Comparison of ENCODE assay signal across 8 cellular contexts in the genomic region with DNA sequence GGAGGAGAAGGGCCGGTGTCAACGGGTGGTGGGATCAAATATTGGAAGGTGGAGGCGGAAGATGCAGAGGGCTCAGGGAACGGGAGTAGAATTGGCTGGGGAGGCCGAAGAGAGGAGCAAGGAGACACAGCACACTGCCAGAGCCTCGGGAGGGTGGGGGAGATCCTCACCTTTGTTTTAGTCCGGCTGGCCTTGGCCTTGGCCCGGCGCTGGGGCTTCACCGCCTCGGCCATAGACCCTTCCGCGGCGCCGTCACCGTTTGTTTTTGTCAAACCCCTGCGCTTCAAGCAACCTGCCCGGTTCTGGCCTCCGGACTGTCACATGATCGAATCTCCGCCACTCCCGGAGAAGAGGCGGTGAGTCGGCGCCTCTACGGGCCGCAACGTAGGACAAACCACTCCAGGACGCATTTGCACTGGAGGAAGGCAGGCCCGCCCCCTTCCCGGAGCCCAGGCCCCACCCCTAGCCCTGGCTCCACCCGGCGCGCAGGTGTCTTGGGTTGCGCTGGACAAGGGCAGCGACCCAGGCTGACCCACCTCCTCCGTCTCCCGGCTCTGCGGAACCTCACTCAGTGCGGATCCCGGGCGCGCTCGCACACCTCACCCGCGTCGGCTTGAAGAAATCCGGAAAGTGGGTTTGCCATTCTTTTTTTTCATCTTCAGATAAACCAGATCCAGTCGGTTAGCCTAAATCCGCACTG. TPM values are rescaled to one million over a fixed set of nuclear protein-coding genes. Genes with fewer than 3 reads are reported as not detected.
A peak's percentile ranks its signal among the peaks of the same experiment; 100 is the strongest.
DNase-seq lines count a peak whose midpoint lies in the region; FAIRE-seq and TF ChIP-seq lines count a peak whose summit lies in the region.

A gene with protein sequence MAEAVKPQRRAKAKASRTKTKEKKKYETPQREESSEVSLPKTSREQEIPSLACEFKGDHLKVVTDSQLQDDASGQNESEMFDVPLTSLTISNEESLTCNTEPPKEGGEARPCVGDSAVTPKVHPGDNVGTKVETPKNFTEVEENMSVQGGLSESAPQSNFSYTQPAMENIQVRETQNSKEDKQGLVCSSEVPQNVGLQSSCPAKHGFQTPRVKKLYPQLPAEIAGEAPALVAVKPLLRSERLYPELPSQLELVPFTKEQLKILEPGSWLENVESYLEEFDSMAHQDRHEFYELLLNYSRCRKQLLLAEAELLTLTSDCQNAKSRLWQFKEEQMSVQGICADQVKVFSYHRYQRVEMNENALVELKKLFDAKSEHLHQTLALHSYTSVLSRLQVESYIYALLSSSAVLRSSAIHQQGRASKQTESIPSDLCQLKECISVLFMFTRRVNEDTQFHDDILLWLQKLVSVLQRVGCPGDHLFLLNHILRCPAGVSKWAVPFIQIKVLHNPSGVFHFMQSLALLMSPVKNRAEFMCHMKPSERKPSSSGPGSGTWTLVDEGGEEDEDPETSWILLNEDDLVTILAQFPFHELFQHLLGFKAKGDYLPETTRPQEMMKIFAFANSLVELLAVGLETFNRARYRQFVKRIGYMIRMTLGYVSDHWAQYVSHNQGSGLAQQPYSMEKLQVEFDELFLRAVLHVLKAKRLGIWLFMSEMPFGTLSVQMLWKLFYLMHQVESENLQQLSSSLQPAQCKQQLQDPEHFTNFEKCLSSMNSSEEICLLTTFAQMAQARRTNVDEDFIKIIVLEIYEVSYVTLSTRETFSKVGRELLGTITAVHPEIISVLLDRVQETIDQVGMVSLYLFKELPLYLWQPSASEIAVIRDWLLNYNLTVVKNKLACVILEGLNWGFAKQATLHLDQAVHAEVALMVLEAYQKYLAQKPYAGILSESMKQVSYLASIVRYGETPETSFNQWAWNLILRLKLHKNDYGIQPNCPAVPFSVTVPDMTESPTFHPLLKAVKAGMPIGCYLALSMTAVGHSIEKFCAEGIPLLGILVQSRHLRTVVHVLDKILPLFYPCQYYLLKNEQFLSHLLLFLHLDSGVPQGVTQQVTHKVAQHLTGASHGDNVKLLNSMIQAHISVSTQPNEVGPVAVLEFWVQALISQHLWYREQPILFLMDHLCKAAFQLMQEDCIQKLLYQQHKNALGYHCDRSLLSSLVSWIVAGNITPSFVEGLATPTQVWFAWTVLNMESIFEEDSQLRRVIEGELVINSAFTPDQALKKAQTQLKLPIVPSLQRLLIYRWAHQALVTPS (N-terminal part only) (minus strand): TSS at position 323 of the 700 bp plus-strand sequence. CDS start 90 bp downstream, at position 233.

- no peaks in the 10 kb centered on the region for H3K9me2 ChIP-seq in MM.1S (replicated peaks; ENCODE audit: insufficient read depth, low read length)

- peaks cover 39% of the 10 kb centered on the region for H3K27me3 Mint-ChIP-seq in nephron progenitor cell (ENCODE audit: low read depth, poor library complexity)
- H3K27me3 Mint-ChIP-seq in stimulated activated naive CD8-positive, alpha-beta T cell treated with anti-CD3 and anti-CD28 coated beads, Interleukin-15, Interleukin-2, amounts not matched to agents 100 ng/mL and 50 ng/mL, for 24 hours: no peaks in the 10 kb centered on the region

- H3K27me3 ChIP-seq in MM.1S (replicated peaks; ENCODE audit: insufficient read depth, low read length): no peaks in the 10 kb centered on the region

- peak; percentile 96 for FAIRE-seq in G401.6 (lab: Jason Lieb, UNC)

- peaks cover 16% of the 10 kb centered on the region for H3K4me1 ChIP-seq in MM.1S (ENCODE audit: low read length)

- no peaks in the 10 kb centered on the region for H3K4me1 Mint-ChIP-seq in nephron progenitor cell
- H3K4me1 Mint-ChIP-seq in stimulated activated naive CD8-positive, alpha-beta T cell treated with anti-CD3 and anti-CD28 coated beads, Interleukin-15, Interleukin-2, amounts not matched to agents 100 ng/mL and 50 ng/mL, for 24 hours (ENCODE audit: low read depth): peaks cover 39% of the 10 kb centered on the region

- H3F3A ChIP-seq in MM.1S (ENCODE audit: insufficient read depth, low read length): peaks cover 3% of the 10 kb centered on the region; the same call in 1 of the 2 replicates

- peak within 1 kb of the TSS; percentile 46; the same call in 1 of the 2 replicates for H3K27ac ChIP-seq in MM.1S (ENCODE audit: low read length)

- DNase-seq in HCEC 1CT: peak; percentile 95
- DNase-seq in MM.1S: peak; percentile 97
- peak; percentile 68 for DNase-seq in SIG-M5 (lab: John Stamatoyannopoulos, UW)
- peak; percentile 97 for DNase-seq in activated effector memory CD4-positive, alpha-beta T cell treated with anti-CD3 and anti-CD28 coated beads, Interleukin-2, amount 50 U/mL, for 16 hours
- DNase-seq in fibroblast of villous mesenchyme (ENCODE audit: low read depth): peak; percentile 96
- DNase-seq in nephron progenitor cell: peak; percentile 94

- H3K36me3 ChIP-seq in MM.1S (replicated peaks; ENCODE audit: insufficient read depth, low read length): no peaks in the 10 kb centered on the region

- H3K9ac ChIP-seq in MM.1S (ENCODE audit: low read length): peak within 1 kb of the TSS; percentile 81

- H4K20me1 ChIP-seq in MM.1S (ENCODE audit: insufficient read depth, low read length): no peaks in the 10 kb centered on the region

- H3K79me2 ChIP-seq in MM.1S (ENCODE audit: low read length): peaks cover 41% of the 10 kb centered on the region

- peak within 1 kb of the TSS; percentile 83 for H3K4me2 ChIP-seq in MM.1S (ENCODE audit: low read depth, low read length)

- no peaks in the 10 kb centered on the region for H3K9me3 Mint-ChIP-seq in nephron progenitor cell
- no peaks in the 10 kb centered on the region for H3K9me3 Mint-ChIP-seq in stimulated activated naive CD8-positive, alpha-beta T cell treated with anti-CD3 and anti-CD28 coated beads, Interleukin-15, Interleukin-2, amounts not matched to agents 100 ng/mL and 50 ng/mL, for 24 hours

- H3K36me3 Mint-ChIP-seq in nephron progenitor cell (ENCODE audit: low read depth): peaks cover 7% of the 10 kb centered on the region
- peaks cover 14% of the 10 kb centered on the region for H3K36me3 Mint-ChIP-seq in stimulated activated naive CD8-positive, alpha-beta T cell treated with anti-CD3 and anti-CD28 coated beads, Interleukin-15, Interleukin-2, amounts not matched to agents 100 ng/mL and 50 ng/mL, for 24 hours (ENCODE audit: low read depth)

- TF ChIP-seq CTCF in MM.1S (IDR thresholded peaks at IDR 0.05; ENCODE audit: low read length) (no peak), fibroblast of villous mesenchyme (IDR thresholded peaks at IDR 0.05; ENCODE audit: insufficient read depth, low read depth, low read length) (no peak), nephron progenitor cell (IDR thresholded peaks at IDR 0.05) (no peak)

- no peaks in the 10 kb centered on the region for H3K9me3 ChIP-seq in MM.1S (replicated peaks; ENCODE audit: insufficient read depth, low read length)

- peak within 1 kb of the TSS; percentile 84 for H2AFZ ChIP-seq in MM.1S (ENCODE audit: low read length)

- H3K27ac Mint-ChIP-seq in nephron progenitor cell: peak within 1 kb of the TSS; percentile 40
- peak within 1 kb of the TSS; percentile 82 for H3K27ac Mint-ChIP-seq in stimulated activated naive CD8-positive, alpha-beta T cell treated with anti-CD3 and anti-CD28 coated beads, Interleukin-15, Interleukin-2, amounts not matched to agents 100 ng/mL and 50 ng/mL, for 24 hours

- H3K4me3 ChIP-seq in MM.1S (ENCODE audit: low read length) (peak within 1 kb of the TSS; percentile 90), fibroblast of villous mesenchyme (ENCODE audit: low read depth, low read length) (peak within 1 kb of the TSS; percentile 100)

- H3K4me3 Mint-ChIP-seq in nephron progenitor cell: peak within 1 kb of the TSS; percentile 97
- H3K4me3 Mint-ChIP-seq in stimulated activated naive CD8-positive, alpha-beta T cell treated with anti-CD3 and anti-CD28 coated beads, Interleukin-15, Interleukin-2, amounts not matched to agents 100 ng/mL and 50 ng/mL, for 24 hours: peak within 1 kb of the TSS; percentile 97

RNA-seq across cellular contexts. Expression of the gene that starts here (rescaled TPM):
- 45.1 and 161 TPM in 2 replicates for total RNA-seq in fibroblast of villous mesenchyme

Comparison
In these comparisons a context has a peak if more than half of its experiments do, and no peak if none do; other contexts are left out.
1. Peak in every context shown above with its lines: DNase-seq, H3K4me3 ChIP-seq and H3K27ac ChIP-seq.